19 cellular contexts compared by ENCODE assay signal in the genomic region with DNA sequence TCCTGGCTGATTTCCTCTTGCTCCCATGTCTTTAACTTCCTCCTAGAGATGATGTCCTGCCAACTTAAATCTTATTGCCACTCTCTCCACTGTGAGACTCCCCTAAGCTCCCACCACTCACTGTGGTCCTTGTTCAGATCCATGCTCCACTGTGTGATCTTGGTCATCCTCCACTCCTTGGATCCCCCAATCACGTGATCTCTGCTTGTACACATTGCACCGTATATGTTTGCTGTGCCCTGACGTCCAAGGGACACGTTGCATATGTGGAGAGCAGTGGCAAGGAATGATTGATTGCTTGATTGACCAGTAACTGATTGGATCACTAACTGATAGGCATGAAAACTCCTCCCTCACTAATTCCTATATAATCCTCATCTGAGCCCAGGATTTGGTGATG.
A peak's percentile ranks its signal among the peaks of the same experiment; 100 is the strongest.
DNase-seq lines count a peak whose midpoint lies in the region; ATAC-seq, FAIRE-seq and TF ChIP-seq lines count a peak whose summit lies in the region.
"Had no signal": no experiment of that assay in that cellular context is flagged by ENCODE, and none has a peak within 500 bp of the region (broad histone marks: within the 10 kb centered on the region; RNA-seq: fewer than 3 reads in every experiment).

No MANE protein-coding gene starts in this region.

- WGBS in A549 (ENCODE audit: missing lambda C conversion rate): 29% methylated on average over 4 of the region's 4 CpGs
- WGBS in K562 (ENCODE audit: insufficient coverage, low coverage, missing lambda C conversion rate): 2% methylated on average over 4 of the region's 4 CpGs

- no peaks in the 10 kb centered on the region for H3K79me2 ChIP-seq in K562 (ENCODE audit: control insufficient read depth, insufficient read depth, low read length)

- H2AFZ ChIP-seq in K562 (ENCODE audit: low read depth, low read length): no peak overlapping the region
- H2AFZ ChIP-seq: GM23338 had no signal

- no peak for TF ChIP-seq POLR2A in A549 (IDR thresholded peaks at IDR 0.05; ENCODE audit: low read length)
- no peak for TF ChIP-seq POLR2A in K562 (conservative IDR thresholded peaks at IDR 0.05)

- POLR2A ChIA-PET in A549 (lab: Yijun Ruan, JAX) (no interaction called here), K562 (lab: Yijun Ruan, JAX) (no interaction called here)

- H3K4me2 ChIP-seq in A549: peak overlapping the region; percentile 11; the same call in 1 of the 3 replicates
- no peak overlapping the region for H3K4me2 ChIP-seq in K562 (ENCODE audit: insufficient read depth, low read length)
- H3K4me2 ChIP-seq: GM23338 had no signal

- no peak for TF ChIP-seq EP300 in A549 (IDR thresholded peaks at IDR 0.05)
- no peak for TF ChIP-seq EP300 in K562 (IDR thresholded peaks at IDR 0.05; ENCODE audit: low read length)

- H3K9me1 ChIP-seq in K562 (ENCODE audit: control insufficient read depth, insufficient read depth, low read length): no peaks in the 10 kb centered on the region

- H3K9ac ChIP-seq in K562 (ENCODE audit: insufficient read depth in 1 of 2, low read depth in 2 of 2, low read length in 2 of 2): no peak overlapping the region

- DNase-seq in NCI-H82 (lab: John Stamatoyannopoulos, UW) (peak; percentile 7), NCI-H82 treated with DMSO at 0.1 percent for 48 hours (lab: John Stamatoyannopoulos, UW; ENCODE audit: unreplicated experiment) (no peak), A549 (ENCODE audit: low read depth in 1 of 2, low spot score in 1 of 2) (no peak), K562 (ENCODE audit: extremely low read depth in 1 of 4, low spot score in 3 of 4) (no peak), urothelium cell line (ENCODE audit: low spot score) (no peak), HuH-7.5 (ENCODE audit: low spot score) (no peak)
- DNase-seq in activated T-cell treated with anti-CD3 and anti-CD28 coated beads, Interleukin-2, amount 50 U/mL, for 48 hours: no peak
- DNase-seq: C1 segment of cervical spinal cord; CD4-positive, alpha-beta memory T cell; COR-L47; DMS79 treated with DMSO at 0.1 percent for 48 hours; GF-D8; HFFc6 had no signal

- CTCF ChIA-PET in A549 (lab: Yijun Ruan, JAX) (interaction anchor here (0.7 to 0.9 kb wide), 2 partner anchors 9 to 497 kb away, joined by 3 read pairs; no protein-coding TSS in a partner anchor), K562 (lab: Yijun Ruan, JAX; ENCODE audit: low intra/inter-chr PET ratio) (no interaction called here)

- ATAC-seq in A549: no peak
- no peak for ATAC-seq in K562

- H3K4me1 ChIP-seq in A549 (no peaks in the 10 kb centered on the region), K562 (replicated peaks in 1 of 2; ENCODE audit: control insufficient read depth in 2 of 2, insufficient read depth in 2 of 2, low read length in 2 of 2) (no peaks in the 10 kb centered on the region)
- H3K4me1 ChIP-seq: HAP-1 had no signal

- H3K9me3 ChIP-seq in A549 (no peaks in the 10 kb centered on the region), K562 (replicated peaks; ENCODE audit: control insufficient read depth, insufficient read depth, low read depth, low read length) (no peaks in the 10 kb centered on the region)
- H3K9me3 ChIP-seq: HAP-1 had no signal

- TF ChIP-seq RAD21 in A549 (conservative IDR thresholded peaks at IDR 0.05 in 1 of 2, IDR thresholded peaks at IDR 0.05 in 1 of 2): no peak
- TF ChIP-seq RAD21 in K562 (CRISPR knock-in tag; conservative IDR thresholded peaks at IDR 0.05 in 1 of 2, IDR thresholded peaks at IDR 0.05 in 1 of 2): no peak

- FAIRE-seq in A549 (lab: Jason Lieb, UNC): no peak
- FAIRE-seq in K562 (lab: Jason Lieb, UNC): no peak
- FAIRE-seq in urothelium cell line (lab: Jason Lieb, UNC): peak; percentile 91
- FAIRE-seq: A204.1, GM12891, GM18507 had no signal

- H3K27me3 ChIP-seq in K562 (ENCODE audit: control insufficient read depth in 2 of 2, insufficient read depth in 2 of 2, low read length in 2 of 2): peaks cover 0 to 3% of the 10 kb centered on the region in 2 experiments; a peak in 1 of 5 replicates

- in situ Hi-C loops in K562 (cut with MboI): no loop called here

- intact Hi-C loops in K562 (cut with micrococcal nuclease): no loop called here

- no peaks in the 10 kb centered on the region for H4K20me1 ChIP-seq in K562 (replicated peaks; ENCODE audit: control insufficient read depth, insufficient read depth, low read length)

- no peaks in the 10 kb centered on the region for H3K36me3 ChIP-seq in K562 (ENCODE audit: control insufficient read depth, insufficient read depth, low read length)
- H3K36me3 ChIP-seq: HAP-1 had no signal

- TF ChIP-seq CTCF in A549 (IDR thresholded peaks at IDR 0.05): no peak
- TF ChIP-seq CTCF in K562 (IDR thresholded peaks at IDR 0.05 in 2 of 3, conservative IDR thresholded peaks at IDR 0.05 in 1 of 3; ENCODE audit: insufficient read depth in 2 of 3, low read depth in 1 of 3, low read length in 3 of 3): no peak

- H3K4me3 ChIP-seq in A549 (no peak overlapping the region), K562 (no peak overlapping the region)
- H3K4me3 ChIP-seq: GM23338, HAP-1 had no signal

- no peak overlapping the region for H3K27ac ChIP-seq in A549
- no peak overlapping the region for H3K27ac ChIP-seq in K562 (ENCODE audit: extremely low read depth, low read depth, low read length)
- H3K27ac ChIP-seq: 22Rv1 had no signal

- no TSS peak for BruUV-seq in K562 (replicated peaks; lab: Mats Ljungman, UMichigan)

TF ChIP-seq in A549, 52 proteins besides CTCF, POLR2A, EP300 and RAD21:
- TF ChIP-seq, protein P1, sequence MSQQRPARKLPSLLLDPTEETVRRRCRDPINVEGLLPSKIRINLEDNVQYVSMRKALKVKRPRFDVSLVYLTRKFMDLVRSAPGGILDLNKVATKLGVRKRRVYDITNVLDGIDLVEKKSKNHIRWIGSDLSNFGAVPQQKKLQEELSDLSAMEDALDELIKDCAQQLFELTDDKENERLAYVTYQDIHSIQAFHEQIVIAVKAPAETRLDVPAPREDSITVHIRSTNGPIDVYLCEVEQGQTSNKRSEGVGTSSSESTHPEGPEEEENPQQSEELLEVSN (IDR thresholded peaks at IDR 0.05; ENCODE audit: borderline replicate concordance, low read depth): no peak
- no peak for TF ChIP-seq TFCP2L1 (CRISPR knock-in tag; IDR thresholded peaks at IDR 0.05)
- TF ChIP-seq MYC (IDR thresholded peaks at IDR 0.05; ENCODE audit: borderline replicate concordance, low read length): no peak
- TF ChIP-seq FOSL2 (IDR thresholded peaks at IDR 0.05): no peak
- no peak for TF ChIP-seq FOSL2 (CRISPR knock-in tag; IDR thresholded peaks at IDR 0.05)
- TF ChIP-seq, protein P2, sequence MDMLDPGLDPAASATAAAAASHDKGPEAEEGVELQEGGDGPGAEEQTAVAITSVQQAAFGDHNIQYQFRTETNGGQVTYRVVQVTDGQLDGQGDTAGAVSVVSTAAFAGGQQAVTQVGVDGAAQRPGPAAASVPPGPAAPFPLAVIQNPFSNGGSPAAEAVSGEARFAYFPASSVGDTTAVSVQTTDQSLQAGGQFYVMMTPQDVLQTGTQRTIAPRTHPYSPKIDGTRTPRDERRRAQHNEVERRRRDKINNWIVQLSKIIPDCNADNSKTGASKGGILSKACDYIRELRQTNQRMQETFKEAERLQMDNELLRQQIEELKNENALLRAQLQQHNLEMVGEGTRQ (IDR thresholded peaks at IDR 0.05): 0 out of 2 replicates have a peak, but pooled peaks have one; percentile 17
- no peak for TF ChIP-seq RFX5 (IDR thresholded peaks at IDR 0.05)
TF ChIP-seq in A549: peak in this region for 1.

TF ChIP-seq in K562, 482 proteins besides CTCF, POLR2A, EP300 and RAD21:
- no peak for TF ChIP-seq KLF1 (tag; IDR thresholded peaks at IDR 0.05)
- TF ChIP-seq, protein P3, sequence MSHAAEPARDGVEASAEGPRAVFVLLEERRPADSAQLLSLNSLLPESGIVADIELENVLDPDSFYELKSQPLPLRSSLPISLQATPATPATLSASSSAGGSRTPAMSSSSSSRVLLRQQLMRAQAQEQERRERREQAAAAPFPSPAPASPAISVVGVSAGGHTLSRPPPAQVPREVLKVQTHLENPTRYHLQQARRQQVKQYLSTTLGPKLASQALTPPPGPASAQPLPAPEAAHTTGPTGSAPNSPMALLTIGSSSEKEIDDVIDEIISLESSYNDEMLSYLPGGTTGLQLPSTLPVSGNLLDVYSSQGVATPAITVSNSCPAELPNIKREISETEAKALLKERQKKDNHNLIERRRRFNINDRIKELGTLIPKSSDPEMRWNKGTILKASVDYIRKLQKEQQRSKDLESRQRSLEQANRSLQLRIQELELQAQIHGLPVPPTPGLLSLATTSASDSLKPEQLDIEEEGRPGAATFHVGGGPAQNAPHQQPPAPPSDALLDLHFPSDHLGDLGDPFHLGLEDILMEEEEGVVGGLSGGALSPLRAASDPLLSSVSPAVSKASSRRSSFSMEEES (CRISPR knock-in tag; IDR thresholded peaks at IDR 0.05): peak; percentile 83
